10 cellular contexts compared by ENCODE assay signal in genomic region chr9:95091971-95092320, GRCh38.
A peak's percentile ranks its signal among the peaks of the same experiment; 100 is the strongest.
DNase-seq lines count a peak whose midpoint lies in the region; ATAC-seq and TF ChIP-seq lines count a peak whose summit lies in the region.
"Had no signal": no experiment of that assay in that cellular context is flagged by ENCODE, and none has a peak within 500 bp of the region (broad histone marks: within the 10 kb centered on the region; RNA-seq: fewer than 3 reads in every experiment).

No MANE protein-coding gene starts in this region.

- peak in 4 of 8 donors; percentile 3 to 13 (median 8) for ATAC-seq in heart right ventricle
- ATAC-seq in Right ventricle myocardium superior (ENCODE audit: poor library complexity): no peak
- no peak for ATAC-seq in HG03025 (IDR thresholded peaks at IDR 0.05; ENCODE audit: low FRiP score, unreplicated experiment)

- H3K27me3 ChIP-seq in heart right ventricle (no peaks in the 10 kb centered on the region), muscle layer of colon (ENCODE audit: control insufficient read depth in 1 of 2, insufficient read depth in 2 of 2, low read length in 2 of 2) (no peaks in the 10 kb centered on the region)

- H3K27ac ChIP-seq in heart right ventricle (peak overlapping the region; percentile 25 to 88 (median 80)), muscle layer of colon (ENCODE audit: low read depth, low read length) (peak overlapping the region; percentile 85), urinary bladder (ENCODE audit: low read depth) (peak overlapping the region; percentile 66)

- WGBS in heart right ventricle, 2 donors: 47 to 51% methylated on average over 4 of the region's 4 CpGs
- 35% methylated on average over 4 of the region's 4 CpGs for WGBS in urinary bladder

- TF ChIP-seq CTCF in heart right ventricle (IDR thresholded peaks at IDR 0.05): no peak

- H3K9ac ChIP-seq in muscle layer of colon (ENCODE audit: low read length): no peak overlapping the region

- H3K4me3 ChIP-seq in heart right ventricle: no peak overlapping the region
- no peak overlapping the region for H3K4me3 ChIP-seq in muscle layer of colon (ENCODE audit: low read depth in 1 of 2, low read length in 2 of 2)
- no peak overlapping the region for H3K4me3 ChIP-seq in urinary bladder (ENCODE audit: low read depth, low read length)

- DNase-seq in heart right ventricle (no peak), Right ventricle myocardium superior (no peak), dedifferentiated amniotic fluid mesenchymal stem cell (ENCODE audit: extremely low spot score) (peak; percentile 49), posterior cingulate gyrus (no peak)
- DNase-seq in stimulated activated CD4-positive, alpha-beta T cell treated with anti-CD3 and anti-CD28 coated beads, Interleukin-15, amount 100 ng/mL, for 24 hours: no peak
- DNase-seq: NCI-H774; stimulated activated CD4-positive, alpha-beta T cell treated with anti-CD3 and anti-CD28 coated beads, Interleukin-4, amount 100 ng/mL, for 4 hours had no signal

- intact Hi-C loops in heart right ventricle (cut with DNase I): loop anchor here in 3 of 10 donors (2.0 to 5.0 kb wide), 3 partner anchors 31 to 160 kb away; no protein-coding TSS in a partner anchor
- intact Hi-C loops in Right ventricle myocardium superior (cut with DNase I): no loop called here
- intact Hi-C loops in posterior cingulate gyrus (cut with DNase I): no loop called here

- H3K36me3 ChIP-seq in heart right ventricle: peaks cover 0 to 52% (median 10%) of the 10 kb centered on the region in 9 donors
- H3K36me3 ChIP-seq in muscle layer of colon (ENCODE audit: insufficient read depth, low read length): peaks cover 5% of the 10 kb centered on the region
- peaks cover 2% of the 10 kb centered on the region for H3K36me3 ChIP-seq in urinary bladder (ENCODE audit: insufficient read depth)

- peaks cover 44 to 97% (median 89%) of the 10 kb centered on the region in 9 donors for H3K4me1 ChIP-seq in heart right ventricle
- H3K4me1 ChIP-seq in muscle layer of colon (ENCODE audit: insufficient read depth, low read length): peaks cover 67% of the 10 kb centered on the region
- H3K4me1 ChIP-seq in urinary bladder (ENCODE audit: insufficient read depth): no peaks in the 10 kb centered on the region

- no peaks in the 10 kb centered on the region for H3K9me3 ChIP-seq in heart right ventricle
- no peaks in the 10 kb centered on the region for H3K9me3 ChIP-seq in muscle layer of colon (ENCODE audit: low read length)
